Comparison of ENCODE assay signal across 22 cellular contexts in genomic region chr12:25376392-25376791, GRCh38.
DNase-seq lines count a peak whose midpoint lies in the region.
"Had no signal": no experiment of that assay in that cellular context is flagged by ENCODE, and none has a peak within 500 bp of the region (broad histone marks: within the 10 kb centered on the region; RNA-seq: fewer than 3 reads in every experiment).

No MANE protein-coding gene starts in this region.

- no peak overlapping the region for H3K56ac ChIP-seq in mesendoderm (ENCODE audit: low read length)

- no peak overlapping the region for H3K4ac ChIP-seq in mesendoderm (ENCODE audit: low read depth, low read length)

- no peaks in the 10 kb centered on the region for H3K27me3 ChIP-seq in CD8-positive, alpha-beta memory T cell (ENCODE audit: insufficient read depth, low read length, poor library complexity, severe bottlenecking)
- H3K27me3 ChIP-seq in mesendoderm (ENCODE audit: insufficient read depth, low read length, poor library complexity), result no peaks in the 10 kb centered on the region
- H3K27me3 ChIP-seq: cardiac muscle cell, SJCRH30, testis had no signal

- no peak overlapping the region for H3K4me2 ChIP-seq in mesendoderm (ENCODE audit: low read length)

- H3K4me3 Mint-ChIP-seq in activated CD4-positive, alpha-beta T cell treated with anti-CD3 and anti-CD28 coated beads, Interleukin-2, amount 10 ng/mL, durations not matched to agents 7 days and 5 days, result no peak overlapping the region
- H3K4me3 Mint-ChIP-seq in CD8-positive, alpha-beta memory T cell, result peak overlapping the region in 1 of 7 donors; percentile 2
- no peak overlapping the region for H3K4me3 Mint-ChIP-seq in dendritic cell treated with granulocyte-macrophage colony-stimulating factor and Interleukin-4, amounts not matched to agents 40 ng/mL and 50 ng/mL, for 4 days
- H3K4me3 Mint-ChIP-seq: WTC11 had no signal

- no peaks in the 10 kb centered on the region for H3K9me3 ChIP-seq in CD8-positive, alpha-beta memory T cell (ENCODE audit: low read length)
- H3K9me3 ChIP-seq: HAP-1, psoas muscle, SJCRH30, testis had no signal

- peaks cover 46% of the 10 kb centered on the region for H3K4me1 Mint-ChIP-seq in activated CD4-positive, alpha-beta T cell treated with anti-CD3 and anti-CD28 coated beads, Interleukin-2, amount 10 ng/mL, durations not matched to agents 7 days and 5 days
- peaks cover 15 to 25% (median 20%) of the 10 kb centered on the region in 3 donors for H3K4me1 Mint-ChIP-seq in CD8-positive, alpha-beta memory T cell
- H3K4me1 Mint-ChIP-seq in dendritic cell treated with granulocyte-macrophage colony-stimulating factor and Interleukin-4, amounts not matched to agents 40 ng/mL and 50 ng/mL, for 4 days (ENCODE audit: low read depth), result peaks cover 27% of the 10 kb centered on the region
- H3K4me1 Mint-ChIP-seq: WTC11 had no signal

- H4K8ac ChIP-seq in mesendoderm (ENCODE audit: low read depth, low read length), result no peak overlapping the region

- no peak overlapping the region for H3K9ac ChIP-seq in mesendoderm (ENCODE audit: low read length)

- intact Hi-C loops in dendritic cell treated with granulocyte-macrophage colony-stimulating factor and Interleukin-4, amounts not matched to agents 40 ng/mL and 50 ng/mL, for 4 days (cut with micrococcal nuclease), result no loop called here

- no peaks in the 10 kb centered on the region for H3K27me3 Mint-ChIP-seq in activated CD4-positive, alpha-beta T cell treated with anti-CD3 and anti-CD28 coated beads, Interleukin-2, amount 10 ng/mL, durations not matched to agents 7 days and 5 days
- H3K27me3 Mint-ChIP-seq in CD8-positive, alpha-beta memory T cell, result peaks cover 0 to 1% of the 10 kb centered on the region in 2 donors
- H3K27me3 Mint-ChIP-seq in dendritic cell treated with granulocyte-macrophage colony-stimulating factor and Interleukin-4, amounts not matched to agents 40 ng/mL and 50 ng/mL, for 4 days, result no peaks in the 10 kb centered on the region

- no CpG with 5 or more reads among the region's 1 CpG for WGBS in mesendoderm (ENCODE audit: extremely low coverage, insufficient coverage, low lambda C conversion rate)

- no peak overlapping the region for H2AK5ac ChIP-seq in mesendoderm (ENCODE audit: low read length)

- no peak overlapping the region for H2BK120ac ChIP-seq in mesendoderm (ENCODE audit: low read depth, low read length)

- no peak overlapping the region for H2BK5ac ChIP-seq in mesendoderm (ENCODE audit: low read length)

- peaks cover 2% of the 10 kb centered on the region for H3K9me3 Mint-ChIP-seq in activated CD4-positive, alpha-beta T cell treated with anti-CD3 and anti-CD28 coated beads, Interleukin-2, amount 10 ng/mL, durations not matched to agents 7 days and 5 days
- no peaks in the 10 kb centered on the region for H3K9me3 Mint-ChIP-seq in CD8-positive, alpha-beta memory T cell
- no peaks in the 10 kb centered on the region for H3K9me3 Mint-ChIP-seq in dendritic cell treated with granulocyte-macrophage colony-stimulating factor and Interleukin-4, amounts not matched to agents 40 ng/mL and 50 ng/mL, for 4 days

- H3K18ac ChIP-seq in mesendoderm (ENCODE audit: low read length), result no peak overlapping the region

- no peak overlapping the region for H3K27ac ChIP-seq in CD8-positive, alpha-beta memory T cell (ENCODE audit: low read depth, low read length)
- H3K27ac ChIP-seq in mesendoderm (ENCODE audit: low read depth, low read length), result no peak overlapping the region
- H3K27ac ChIP-seq: C4-2B, cardiac muscle cell, psoas muscle, SJCRH30, testis had no signal

- no peaks in the 10 kb centered on the region for H3K36me3 ChIP-seq in CD8-positive, alpha-beta memory T cell (ENCODE audit: insufficient read depth, low read length)
- no peaks in the 10 kb centered on the region for H3K36me3 ChIP-seq in mesendoderm (ENCODE audit: control insufficient read depth, insufficient read depth, low read length)
- H3K36me3 ChIP-seq: cardiac muscle cell, HAP-1, SJCRH30 had no signal

- peaks cover 23% of the 10 kb centered on the region for H3K4me1 ChIP-seq in CD8-positive, alpha-beta memory T cell (ENCODE audit: insufficient read depth, low read length)
- no peaks in the 10 kb centered on the region for H3K4me1 ChIP-seq in mesendoderm (ENCODE audit: control insufficient read depth, low read depth, low read length)
- H3K4me1 ChIP-seq: SJCRH30, testis had no signal

- no peak overlapping the region for H4K5ac ChIP-seq in mesendoderm (ENCODE audit: low read length)

- peaks cover 5% of the 10 kb centered on the region for H3K36me3 Mint-ChIP-seq in activated CD4-positive, alpha-beta T cell treated with anti-CD3 and anti-CD28 coated beads, Interleukin-2, amount 10 ng/mL, durations not matched to agents 7 days and 5 days (ENCODE audit: low read depth)
- H3K36me3 Mint-ChIP-seq in CD8-positive, alpha-beta memory T cell, result no peaks in the 10 kb centered on the region
- no peaks in the 10 kb centered on the region for H3K36me3 Mint-ChIP-seq in dendritic cell treated with granulocyte-macrophage colony-stimulating factor and Interleukin-4, amounts not matched to agents 40 ng/mL and 50 ng/mL, for 4 days (ENCODE audit: low read depth)
- H3K36me3 Mint-ChIP-seq: WTC11 had no signal

- H3K27ac Mint-ChIP-seq in activated CD4-positive, alpha-beta T cell treated with anti-CD3 and anti-CD28 coated beads, Interleukin-2, amount 10 ng/mL, durations not matched to agents 7 days and 5 days, result peak overlapping the region; percentile 37
- peak overlapping the region in 6 of 8 donors; percentile 39 to 85 (median 82) for H3K27ac Mint-ChIP-seq in CD8-positive, alpha-beta memory T cell
- H3K27ac Mint-ChIP-seq in dendritic cell treated with granulocyte-macrophage colony-stimulating factor and Interleukin-4, amounts not matched to agents 40 ng/mL and 50 ng/mL, for 4 days, result peak overlapping the region; percentile 9

- no peaks in the 10 kb centered on the region for H3K79me1 ChIP-seq in mesendoderm (ENCODE audit: low read length)

- no peak for DNase-seq in activated CD4-positive, alpha-beta T cell treated with anti-CD3 and anti-CD28 coated beads, Interleukin-2, amount 10 ng/mL, durations not matched to agents 7 days and 5 days
- DNase-seq in activated CD4-positive, alpha-beta T cell treated with anti-CD3 and anti-CD28 coated beads for 4 hours, result no peak
- DNase-seq in CD8-positive, alpha-beta memory T cell, result no peak
- peak; percentile 32 for DNase-seq in NOMO-1 treated with DMSO at 0.1 percent for 48 hours (lab: John Stamatoyannopoulos, UW; ENCODE audit: unreplicated experiment)
- no peak for DNase-seq in HCEC 1CT
- DNase-seq in mesendoderm, result no peak
- DNase-seq in foreskin melanocyte, result no peak
- DNase-seq: anterior cingulate cortex, dermis blood vessel endothelial cell, DMS153, mammary epithelial cell, MM.1S, NCI-H187, NCI-H69, psoas muscle, SJCRH30, testis had no signal

- H2BK15ac ChIP-seq in mesendoderm (replicated peaks; ENCODE audit: low read depth), result no peak overlapping the region

- H3K79me2 ChIP-seq in mesendoderm (ENCODE audit: control insufficient read depth, insufficient read depth, low read length), result no peaks in the 10 kb centered on the region

- H3K23ac ChIP-seq in mesendoderm (ENCODE audit: low read length), result no peak overlapping the region

- POLR2A ChIA-PET in activated CD4-positive, alpha-beta T cell treated with anti-CD3 and anti-CD28 coated beads, Interleukin-2, amount 10 ng/mL, durations not matched to agents 7 days and 5 days (lab: Charles Lee), result interaction anchor here (0.6 to 1.5 kb wide), 2 partner anchors 78 to 126 kb away, joined by 6 read pairs; partner anchors contain the start of gene KRAS
- POLR2A ChIA-PET in CD8-positive, alpha-beta memory T cell (lab: Charles Lee), result interaction anchor here (0.5 to 2.0 kb wide), 2 partner anchors 42 to 53 kb away, joined by 3 to 7 read pairs; no protein-coding TSS in a partner anchor

- H3K4me3 ChIP-seq in CD8-positive, alpha-beta memory T cell (ENCODE audit: low read length), result no peak overlapping the region
- no peak overlapping the region for H3K4me3 ChIP-seq in mesendoderm (ENCODE audit: low read length)
- H3K4me3 ChIP-seq: cardiac muscle cell, HAP-1, psoas muscle, SJCRH30, testis had no signal

- CTCF ChIA-PET in activated CD4-positive, alpha-beta T cell treated with anti-CD3 and anti-CD28 coated beads, Interleukin-2, amount 10 ng/mL, durations not matched to agents 7 days and 5 days (lab: Charles Lee), result interaction anchor here (0.6 to 2.0 kb wide), 5 partner anchors 8 to 1294 kb away, joined by 3 to 6 read pairs (median 5); no protein-coding TSS in a partner anchor
- CTCF ChIA-PET in CD8-positive, alpha-beta memory T cell (lab: Charles Lee), result interaction anchor here (4.1 kb wide), 1 partner anchor 135 kb away, joined by 16 read pairs; no protein-coding TSS in a partner anchor

Comparison
In these comparisons a context has a peak if more than half of its experiments do, and no peak if none do; other contexts are left out.
1. H3K27ac Mint-ChIP-seq: peak in every context shown above with its lines; median percentile 82 in CD8-positive, alpha-beta memory T cell; 37 in activated CD4-positive, alpha-beta T cell treated with anti-CD3 and anti-CD28 coated beads, Interleukin-2, amount 10 ng/mL, durations not matched to agents 7 days and 5 days; 9 in dendritic cell treated with granulocyte-macrophage colony-stimulating factor and Interleukin-4, amounts not matched to agents 40 ng/mL and 50 ng/mL, for 4 days.